Comparison of ENCODE assay signal across 9 cellular contexts in the genomic region with DNA sequence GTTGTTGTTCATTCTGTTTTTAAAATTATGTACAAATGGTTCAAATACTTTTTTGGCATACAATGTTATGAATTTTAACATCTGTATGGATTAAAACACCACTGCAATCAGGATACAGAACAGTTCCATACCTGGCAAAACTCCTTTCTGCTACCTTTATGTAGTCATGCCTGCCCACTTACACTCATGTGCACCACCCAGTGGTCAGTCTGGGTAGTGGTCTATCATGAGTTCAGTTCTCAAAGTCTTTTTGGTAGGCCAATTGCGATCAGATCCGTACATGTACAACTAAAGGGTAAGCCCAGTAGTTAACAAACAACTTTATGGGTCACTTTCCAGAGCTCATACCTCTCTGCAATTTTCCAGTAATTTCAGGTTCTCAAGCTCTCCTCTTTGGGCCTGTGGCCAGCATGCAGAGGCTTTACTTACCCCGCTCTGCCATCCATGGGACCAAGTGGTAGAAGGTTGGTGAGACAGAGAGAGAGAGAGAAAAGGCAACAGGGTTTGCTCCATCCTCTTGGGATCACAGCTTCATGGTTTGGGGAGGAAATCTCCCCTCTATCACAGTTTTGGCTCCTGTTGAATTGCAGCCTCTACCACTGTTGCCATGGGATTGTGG.
DNase-seq lines count a peak whose midpoint lies in the region; ATAC-seq and TF ChIP-seq lines count a peak whose summit lies in the region.
"Had no signal": no experiment of that assay in that cellular context is flagged by ENCODE, and none has a peak within 500 bp of the region (broad histone marks: within the 10 kb centered on the region; RNA-seq: fewer than 3 reads in every experiment).

No MANE protein-coding gene starts in this region.

- no peaks in the 10 kb centered on the region for H3K27me3 ChIP-seq in cardiac muscle cell
- no peaks in the 10 kb centered on the region for H3K27me3 ChIP-seq in sigmoid colon

- H3K27ac ChIP-seq in cardiac muscle cell (no peak overlapping the region), sigmoid colon (no peak overlapping the region)

- no peaks in the 10 kb centered on the region for H3K4me1 Mint-ChIP-seq in activated naive CD4-positive, alpha-beta T cell treated with anti-CD3 and anti-CD28 coated beads for 36 hours (ENCODE audit: low read depth)

- no peaks in the 10 kb centered on the region for H3K36me3 Mint-ChIP-seq in activated naive CD4-positive, alpha-beta T cell treated with anti-CD3 and anti-CD28 coated beads for 36 hours (ENCODE audit: low read depth)

- no peak for TF ChIP-seq POLR2A in sigmoid colon (IDR thresholded peaks at IDR 0.05)

- H3K4me3 ChIP-seq in cardiac muscle cell, result no peak overlapping the region
- no peak overlapping the region for H3K4me3 ChIP-seq in sigmoid colon

- peak; percentile 84 for ATAC-seq in GM18870 (IDR thresholded peaks at IDR 0.05; ENCODE audit: unreplicated experiment)
- ATAC-seq in HG03439 (IDR thresholded peaks at IDR 0.05; ENCODE audit: unreplicated experiment), result peak; percentile 87

- DNase-seq in CD1c-positive myeloid dendritic cell (ENCODE audit: extremely low spot score) (peak; percentile 64), SK-N-DZ (ENCODE audit: low spot score) (peak; percentile 54), cardiac muscle cell (ENCODE audit: low read depth in 1 of 2, low spot score in 1 of 2) (peak; percentile 63 to 70), sigmoid colon (no peak), KG1 (lab: John Stamatoyannopoulos, UW) (no peak)
- DNase-seq in activated naive CD4-positive, alpha-beta T cell treated with anti-CD3 and anti-CD28 coated beads for 36 hours, result peak; percentile 80

- no peak for TF ChIP-seq EP300 in sigmoid colon (IDR thresholded peaks at IDR 0.05)

- TF ChIP-seq CTCF in cardiac muscle cell (IDR thresholded peaks at IDR 0.05; ENCODE audit: low read depth, low read length) (peak; percentile 92), sigmoid colon (IDR thresholded peaks at IDR 0.05) (peak; percentile 45 to 79 (median 50))

- H3K27me3 Mint-ChIP-seq in activated naive CD4-positive, alpha-beta T cell treated with anti-CD3 and anti-CD28 coated beads for 36 hours (ENCODE audit: low read depth), result peaks cover 16% of the 10 kb centered on the region

- H3K4me1 ChIP-seq in cardiac muscle cell (ENCODE audit: low read depth), result no peaks in the 10 kb centered on the region
- no peaks in the 10 kb centered on the region for H3K4me1 ChIP-seq in sigmoid colon

- CTCF ChIA-PET in activated naive CD4-positive, alpha-beta T cell treated with anti-CD3 and anti-CD28 coated beads for 36 hours (lab: Charles Lee), result interaction anchor here (0.6 to 1.9 kb wide), 7 partner anchors 13 to 709 kb away, joined by 3 to 6 read pairs (median 3); a partner anchor contains a TSS

- H3K36me3 ChIP-seq in cardiac muscle cell (no peaks in the 10 kb centered on the region), sigmoid colon (no peaks in the 10 kb centered on the region)

- H3K9me3 ChIP-seq in cardiac muscle cell (ENCODE audit: low read depth), result no peaks in the 10 kb centered on the region
- H3K9me3 ChIP-seq in sigmoid colon, result peaks cover 0 to 1% (median 0%) of the 10 kb centered on the region in 4 donors

- intact Hi-C loops in activated naive CD4-positive, alpha-beta T cell treated with anti-CD3 and anti-CD28 coated beads for 36 hours (cut with micrococcal nuclease), result loop anchor here (1.0 to 2.0 kb wide), 2 partner anchors 136 to 387 kb away; no protein-coding TSS in a partner anchor
- intact Hi-C loops in sigmoid colon (cut with DNase I), result loop anchor here (5.0 kb wide), 1 partner anchor 393 kb away; no protein-coding TSS in a partner anchor

- H3K4me3 Mint-ChIP-seq in activated naive CD4-positive, alpha-beta T cell treated with anti-CD3 and anti-CD28 coated beads for 36 hours, result no peak overlapping the region
- H3K4me3 Mint-ChIP-seq: T-helper 1 cell treated with Interleukin-12 subunit alpha and Interleukin-12 subunit beta and Interleukin-4 antibody, amounts not matched to agents 30 μg/mL and 1 μg/mL, for 36 hours had no signal

- no peak overlapping the region for H3K27ac Mint-ChIP-seq in activated naive CD4-positive, alpha-beta T cell treated with anti-CD3 and anti-CD28 coated beads for 36 hours
- H3K27ac Mint-ChIP-seq: T-helper 1 cell treated with Interleukin-12 subunit alpha and Interleukin-12 subunit beta and Interleukin-4 antibody, amounts not matched to agents 30 μg/mL and 1 μg/mL, for 36 hours had no signal

- WGBS in sigmoid colon, 2 donors, result 56 to 73% methylated on average over 3 of the region's 3 CpGs

- no peaks in the 10 kb centered on the region for H3K9me3 Mint-ChIP-seq in activated naive CD4-positive, alpha-beta T cell treated with anti-CD3 and anti-CD28 coated beads for 36 hours
- H3K9me3 Mint-ChIP-seq: T-helper 1 cell treated with Interleukin-12 subunit alpha and Interleukin-12 subunit beta and Interleukin-4 antibody, amounts not matched to agents 30 μg/mL and 1 μg/mL, for 36 hours had no signal

Comparison
In these comparisons a context has a peak if more than half of its experiments do, and no peak if none do; other contexts are left out.
1. DNase-seq: peak in CD1c-positive myeloid dendritic cell (single experiment), SK-N-DZ (single experiment), activated naive CD4-positive, alpha-beta T cell treated with anti-CD3 and anti-CD28 coated beads for 36 hours (single experiment) and cardiac muscle cell (2 of 2); none in sigmoid colon (single experiment) and KG1 (single experiment).